14 cellular contexts compared by ENCODE assay signal in genomic region chr17:59962739-59963318, GRCh38. TPM values are rescaled to one million over a fixed set of nuclear protein-coding genes. Genes with fewer than 3 reads are reported as not detected.
DNase-seq lines count a peak whose midpoint lies in the region; ATAC-seq and TF ChIP-seq lines count a peak whose summit lies in the region.
"Had no signal": no experiment of that assay in that cellular context is flagged by ENCODE, and none has a peak within 500 bp of the region (broad histone marks: within the 10 kb centered on the region; RNA-seq: fewer than 3 reads in every experiment).

No MANE protein-coding gene starts in this region.

- H3K27me3 ChIP-seq in PC-3 (ENCODE audit: low read length) (no peaks in the 10 kb centered on the region), trophoblast cell (ENCODE audit: insufficient read depth, low read length) (no peaks in the 10 kb centered on the region), H7 (ENCODE audit: control insufficient read depth, insufficient read depth, low read length) (peaks cover 9% of the 10 kb centered on the region), foreskin keratinocyte (no peaks in the 10 kb centered on the region)

- POLR2A ChIA-PET in PC-3 (lab: Charles Lee; ENCODE audit: unreplicated experiment) = no interaction called here

- H3K4me1 Mint-ChIP-seq in T-helper 2 cell treated with Interferon-gamma antibody and Interleukin-4, amounts not matched to agents 5 μg/mL and 100 μg/mL, for 36 hours (ENCODE audit: low read depth) = peaks cover 18% of the 10 kb centered on the region
- peaks cover 23% of the 10 kb centered on the region for H3K4me1 Mint-ChIP-seq in chondrocyte (ENCODE audit: low read depth)

- no peaks in the 10 kb centered on the region for H3K27me3 Mint-ChIP-seq in T-helper 2 cell treated with Interferon-gamma antibody and Interleukin-4, amounts not matched to agents 5 μg/mL and 100 μg/mL, for 36 hours (ENCODE audit: low read depth)
- H3K27me3 Mint-ChIP-seq in chondrocyte (ENCODE audit: low read depth) = no peaks in the 10 kb centered on the region

- no peaks in the 10 kb centered on the region for H3K9me3 ChIP-seq in PC-3 (ENCODE audit: low read length)
- no peaks in the 10 kb centered on the region for H3K9me3 ChIP-seq in trophoblast cell (ENCODE audit: insufficient read depth, low read depth, low read length)

- no peaks in the 10 kb centered on the region for H3F3A ChIP-seq in PC-3 (ENCODE audit: low read length, unreplicated experiment)

- no peak overlapping the region for H4K91ac ChIP-seq in trophoblast cell (ENCODE audit: low read depth, low read length)

- CTCF ChIA-PET in PC-3 (lab: Charles Lee) = no interaction called here

- intact Hi-C loops in PC-3 (cut with micrococcal nuclease) = no loop called here

- H3K27ac Mint-ChIP-seq in T-helper 2 cell treated with Interferon-gamma antibody and Interleukin-4, amounts not matched to agents 5 μg/mL and 100 μg/mL, for 36 hours = no peak overlapping the region
- H3K27ac Mint-ChIP-seq in chondrocyte (ENCODE audit: unreplicated experiment) = peak overlapping the region; percentile 94

- no peak overlapping the region for H3K18ac ChIP-seq in trophoblast cell (ENCODE audit: low read length)

- H2BK5ac ChIP-seq in trophoblast cell (ENCODE audit: low read depth, low read length, poor library complexity) = no peak overlapping the region

- no peak overlapping the region for H4K8ac ChIP-seq in trophoblast cell (ENCODE audit: low read depth, low read length)

- peaks cover 20% of the 10 kb centered on the region for H3K36me3 Mint-ChIP-seq in T-helper 2 cell treated with Interferon-gamma antibody and Interleukin-4, amounts not matched to agents 5 μg/mL and 100 μg/mL, for 36 hours (ENCODE audit: low read depth)
- peaks cover 12% of the 10 kb centered on the region for H3K36me3 Mint-ChIP-seq in chondrocyte (ENCODE audit: low read depth)

- H3K79me2 ChIP-seq in PC-3 (ENCODE audit: low read length) (peaks cover 6% of the 10 kb centered on the region), trophoblast cell (ENCODE audit: control insufficient read depth, insufficient read depth, low read length, poor library complexity) (peaks cover 2% of the 10 kb centered on the region)

- no CpG with 5 or more reads among the region's 6 CpGs for WGBS in trophoblast cell (ENCODE audit: extremely low coverage, insufficient coverage, insufficient read length)

- no peak overlapping the region for H3K4ac ChIP-seq in trophoblast cell (ENCODE audit: low read depth, low read length)

- no peaks in the 10 kb centered on the region for H3K9me2 ChIP-seq in PC-3 (replicated peaks; ENCODE audit: low read length)

- no peaks in the 10 kb centered on the region for H3K9me3 Mint-ChIP-seq in T-helper 2 cell treated with Interferon-gamma antibody and Interleukin-4, amounts not matched to agents 5 μg/mL and 100 μg/mL, for 36 hours
- H3K9me3 Mint-ChIP-seq in chondrocyte (ENCODE audit: low read depth) = no peaks in the 10 kb centered on the region

- H3K27ac ChIP-seq in PC-3 (ENCODE audit: low read length) (no peak overlapping the region), trophoblast cell (ENCODE audit: low read depth, low read length) (no peak overlapping the region), foreskin keratinocyte (no peak overlapping the region)

- peak overlapping the region; percentile 94 for H3K4me2 ChIP-seq in PC-3 (ENCODE audit: low read length)
- H3K4me2 ChIP-seq in trophoblast cell (ENCODE audit: low read length) = no peak overlapping the region

- peak overlapping the region; percentile 91 for H3K4me3 Mint-ChIP-seq in T-helper 2 cell treated with Interferon-gamma antibody and Interleukin-4, amounts not matched to agents 5 μg/mL and 100 μg/mL, for 36 hours
- peak overlapping the region; percentile 78 for H3K4me3 Mint-ChIP-seq in chondrocyte (ENCODE audit: unreplicated experiment)

- H4K12ac ChIP-seq in trophoblast cell (ENCODE audit: low read depth, low read length) = no peak overlapping the region

- no peaks in the 10 kb centered on the region for H3K36me3 ChIP-seq in PC-3 (ENCODE audit: low read depth, low read length)
- peaks cover 4 to 9% of the 10 kb centered on the region in 2 experiments for H3K36me3 ChIP-seq in trophoblast cell (ENCODE audit: control insufficient read depth in 1 of 2, insufficient read depth in 2 of 2, low read length in 2 of 2)
- no peaks in the 10 kb centered on the region for H3K36me3 ChIP-seq in H7 (replicated peaks; ENCODE audit: control insufficient read depth, insufficient read depth, low read length)

- H2AK5ac ChIP-seq in trophoblast cell (ENCODE audit: low read length) = no peak overlapping the region

- H3K79me1 ChIP-seq in trophoblast cell (ENCODE audit: low read length) = peaks cover 11% of the 10 kb centered on the region

- no peak for DNase-seq in T-helper 2 cell treated with Interferon-gamma antibody and Interleukin-4, amounts not matched to agents 5 μg/mL and 100 μg/mL, for 36 hours (ENCODE audit: low spot score)
- no peak for DNase-seq in T-helper 2 cell
- DNase-seq in PC-3 = no peak
- DNase-seq in chondrocyte (ENCODE audit: low spot score) = no peak
- DNase-seq in trophoblast cell = no peak
- DNase-seq in SIG-M5 (lab: John Stamatoyannopoulos, UW) = no peak
- no peak for DNase-seq in H7
- no peak for DNase-seq in foreskin keratinocyte
- DNase-seq: activated CD8-positive, alpha-beta memory T cell treated with anti-CD3 and anti-CD28 coated beads, Interleukin-2, amount 50 U/mL, for 4 hours; DMS79; midbrain; NCI-H1930; NK-92 treated with Interleukin-12 subunit alpha and Interleukin-12 subunit beta, amount 100 ng/mL, for 24 hours had no signal

- H2BK12ac ChIP-seq in trophoblast cell (ENCODE audit: low read length) = no peak overlapping the region

- BruUV-seq in PC-3 (replicated peaks; lab: Mats Ljungman, UMichigan) = no TSS peak

- H3K4me3 ChIP-seq in PC-3 (ENCODE audit: low read length) = no peak overlapping the region
- H3K4me3 ChIP-seq in trophoblast cell (ENCODE audit: low read depth, low read length) = no peak overlapping the region
- H3K4me3 ChIP-seq in H7 (ENCODE audit: insufficient read depth, low read depth, low read length) = no peak overlapping the region

- no peak overlapping the region for H3K23ac ChIP-seq in trophoblast cell (ENCODE audit: low read length)

- ATAC-seq in PC-3 (no peak), foreskin keratinocyte (no peak)
- ATAC-seq: right cardiac atrium had no signal

- H3K14ac ChIP-seq in trophoblast cell (ENCODE audit: low read length) = no peak overlapping the region

- no peaks in the 10 kb centered on the region for H4K20me1 ChIP-seq in PC-3 (ENCODE audit: low read length)

- no peak overlapping the region for H2BK120ac ChIP-seq in trophoblast cell (ENCODE audit: insufficient read depth, low read length, poor library complexity)

- H3K4me1 ChIP-seq in PC-3 (ENCODE audit: insufficient read depth, low read length) (peaks cover 17% of the 10 kb centered on the region), trophoblast cell (ENCODE audit: control insufficient read depth in 1 of 2, insufficient read depth in 2 of 2, low read length in 2 of 2) (peaks cover 0 to 2% of the 10 kb centered on the region in 2 experiments), foreskin keratinocyte (peaks cover 6% of the 10 kb centered on the region)

- H2AFZ ChIP-seq in PC-3 (ENCODE audit: low read length) = no peak overlapping the region
- H2AFZ ChIP-seq in trophoblast cell (ENCODE audit: insufficient read depth, low read length, poor library complexity) = no peak overlapping the region

- TF ChIP-seq CTCF in PC-3 (conservative IDR thresholded peaks at IDR 0.05; ENCODE audit: low read depth, low read length) = no peak
- TF ChIP-seq CTCF in chondrocyte (IDR thresholded peaks at IDR 0.05) = no peak
- TF ChIP-seq CTCF in foreskin keratinocyte (conservative IDR thresholded peaks at IDR 0.05) = no peak

- no peak overlapping the region for H3K9ac ChIP-seq in PC-3 (ENCODE audit: low read length)
- H3K9ac ChIP-seq in trophoblast cell (ENCODE audit: low read length) = peak overlapping the region; percentile 71

RNA-seq across cellular contexts. Expression of gene RNFT1, which starts 1.7 kb away (rescaled TPM):
- total RNA-seq in PC-3 (2014; rRNA removed) (13.5 and 18.1 TPM in 2 replicates), chondrocyte (21.4 to 31.9 TPM (median 23.3 TPM) in 3 replicates), foreskin keratinocyte (8.1 and 11.2 TPM in 2 replicates)
- 14.7 and 14.8 TPM in 2 replicates for polyA plus RNA-seq in trophoblast cell (2013)
- 4.5 TPM in 2 replicates for total RNA-seq in H7 (2014; rRNA removed; shearing (Covaris generic))
- 4.9 and 5.1 TPM in 2 replicates for polyA plus RNA-seq in foreskin keratinocyte
